In genomic region chr9:88738708-88739107, GRCh38 we compare ENCODE assay signal across 19 cellular contexts.
A peak's percentile ranks its signal among the peaks of the same experiment; 100 is the strongest.
DNase-seq lines count a peak whose midpoint lies in the region; ATAC-seq and TF ChIP-seq lines count a peak whose summit lies in the region.
"Had no signal": no experiment of that assay in that cellular context is flagged by ENCODE, and none has a peak within 500 bp of the region (broad histone marks: within the 10 kb centered on the region; RNA-seq: fewer than 3 reads in every experiment).

No MANE protein-coding gene starts in this region.

- no peaks in the 10 kb centered on the region for H3K36me3 ChIP-seq in IMR-90 (ENCODE audit: control insufficient read depth, insufficient read depth, low read length)
- no peaks in the 10 kb centered on the region for H3K36me3 ChIP-seq in esophagus muscularis mucosa
- H3K36me3 ChIP-seq: tibial artery had no signal

- no peak overlapping the region for H3K27ac ChIP-seq in IMR-90 (ENCODE audit: insufficient read depth, low read length)
- no peak overlapping the region for H3K27ac ChIP-seq in esophagus muscularis mucosa (replicated peaks in 1 of 4)
- H3K27ac ChIP-seq: epithelial cell of prostate, tibial artery had no signal

- H3K9me3 ChIP-seq in IMR-90 (ENCODE audit: control insufficient read depth, insufficient read depth, low read length) = peaks cover 2% of the 10 kb centered on the region; the same call in 1 of the 2 replicates
- H3K9me3 ChIP-seq in esophagus muscularis mucosa = no peaks in the 10 kb centered on the region
- H3K9me3 ChIP-seq: tibial artery had no signal

- DNase-seq in AG20443 (ENCODE audit: low spot score) = peak; percentile 73
- DNase-seq in IMR-90 = peak; percentile 71
- DNase-seq in esophagus muscularis mucosa (ENCODE audit: extremely low spot score) = peak; percentile 39
- no peak for DNase-seq in mesothelial cell of epicardium (ENCODE audit: low spot score in 2 of 2, unreplicated experiment in 2 of 2)
- DNase-seq in stimulated activated CD4-positive, alpha-beta T cell treated with anti-CD3 and anti-CD28 coated beads, Interleukin-4, amount 100 ng/mL, for 24 hours = no peak
- no peak for DNase-seq in NCI-H510A (lab: John Stamatoyannopoulos, UW)
- DNase-seq in GM13977 (ENCODE audit: low spot score) = no peak
- DNase-seq: activated CD4-positive, alpha-beta T cell treated with anti-CD3 and anti-CD28 coated beads, Interleukin-2, amount 50 U/mL, for 4 hours; activated effector memory CD4-positive, alpha-beta T cell treated with anti-CD3 and anti-CD28 coated beads, Interleukin-2, amount 50 U/mL, for 16 hours; activated naive CD8-positive, alpha-beta T cell treated with anti-CD3 and anti-CD28 coated beads, Interleukin-2, amount 50 U/mL, for 24 hours; NCI-H226; SHP77 treated with DMSO at 0.1 percent for 48 hours; stimulated activated CD4-positive, alpha-beta T cell treated with anti-CD3 and anti-CD28 coated beads, Interleukin-1b, Interleukin-23, amount 100 ng/mL, for 48 hours; stimulated activated naive B cell treated with anti-CD40 and anti-IgM and Interleukin-4, amounts not matched to agents 10 μg/mL and 1 μg/mL and 100 μg/mL, for 72 hours; tibial artery had no signal

- H2AK5ac ChIP-seq in IMR-90 (ENCODE audit: low read depth, low read length) = no peak overlapping the region

- no peak overlapping the region for H3K4me3 ChIP-seq in IMR-90 (ENCODE audit: insufficient read depth, low read depth, low read length)
- H3K4me3 ChIP-seq in esophagus muscularis mucosa = no peak overlapping the region
- H3K4me3 ChIP-seq: tibial artery had no signal

- H4K8ac ChIP-seq in IMR-90 (ENCODE audit: low read depth in 2 of 2, low read length in 2 of 2) = 0 out of 4 replicates have a peak overlapping the region, but pooled peaks of 1 of the 2 experiments have one; percentile 6

- H3K18ac ChIP-seq in IMR-90 (ENCODE audit: low read depth, low read length) = peak overlapping the region; percentile 66; the same call in 1 of the 2 replicates

- H3K14ac ChIP-seq in IMR-90 (replicated peaks; ENCODE audit: low read depth, low read length) = no peak overlapping the region

- H3K4me3 Mint-ChIP-seq in mesothelial cell of epicardium = no peak overlapping the region
- H3K4me3 Mint-ChIP-seq: activated naive CD8-positive, alpha-beta T cell treated with anti-CD3 and anti-CD28 coated beads, Interleukin-2, amount 50 U/mL, for 24 hours; B cell; stimulated activated naive B cell treated with anti-CD40 and anti-IgM and Interleukin-4, amounts not matched to agents 10 μg/mL and 1 μg/mL and 100 μg/mL, for 72 hours had no signal

- dilution Hi-C loops in IMR-90 (cut with HindIII; ENCODE audit: low sequenced_read_pairs, unreplicated experiment) = no loop called here

- H3K4ac ChIP-seq in IMR-90 (ENCODE audit: low read depth, low read length) = no peak overlapping the region

- TF ChIP-seq POLR2A in IMR-90 (IDR thresholded peaks at IDR 0.05; ENCODE audit: low read depth, low read length) (no peak), esophagus muscularis mucosa (IDR thresholded peaks at IDR 0.05; ENCODE audit: low read depth) (no peak)

- BruUV-seq in IMR-90 (replicated peaks; lab: Mats Ljungman, UMichigan) = no TSS peak

- in situ Hi-C loops in IMR-90 (cut with MboI; ENCODE audit: low sequenced_read_pairs) (no loop called here), GM13977 (cut with MboI; ENCODE audit: low pct_unique_long_range_greater_than_20kb, low sequenced_read_pairs, unreplicated experiment) (no loop called here)

- no peaks in the 10 kb centered on the region for H3K36me3 Mint-ChIP-seq in mesothelial cell of epicardium
- H3K36me3 Mint-ChIP-seq: stimulated activated naive B cell treated with anti-CD40 and anti-IgM and Interleukin-4, amounts not matched to agents 10 μg/mL and 1 μg/mL and 100 μg/mL, for 72 hours had no signal

- H3K9me3 Mint-ChIP-seq in mesothelial cell of epicardium = peaks cover 3% of the 10 kb centered on the region
- H3K9me3 Mint-ChIP-seq: activated naive CD8-positive, alpha-beta T cell treated with anti-CD3 and anti-CD28 coated beads, Interleukin-2, amount 50 U/mL, for 24 hours; stimulated activated naive B cell treated with anti-CD40 and anti-IgM and Interleukin-4, amounts not matched to agents 10 μg/mL and 1 μg/mL and 100 μg/mL, for 72 hours had no signal

- no peak for TF ChIP-seq RAD21 in IMR-90 (IDR thresholded peaks at IDR 0.05; ENCODE audit: low read length)

- WGBS in IMR-90 (ENCODE audit: extremely low coverage in 2 of 2, insufficient read length in 1 of 2), 2 experiments = no CpG with 5 or more reads among the region's 3 CpGs
- WGBS in esophagus muscularis mucosa = 79% methylated on average over 3 of the region's 3 CpGs

- H3K4me1 ChIP-seq in IMR-90 (ENCODE audit: control insufficient read depth, insufficient read depth, low read length) = peaks cover 13% of the 10 kb centered on the region
- peaks cover 10 to 26% (median 24%) of the 10 kb centered on the region in 4 donors for H3K4me1 ChIP-seq in esophagus muscularis mucosa

- H2BK20ac ChIP-seq in IMR-90 (ENCODE audit: low read depth, low read length) = no peak overlapping the region

- TF ChIP-seq EP300 in esophagus muscularis mucosa (IDR thresholded peaks at IDR 0.05) = no peak

- peak overlapping the region; percentile 37 for H3K27ac Mint-ChIP-seq in mesothelial cell of epicardium
- H3K27ac Mint-ChIP-seq: activated naive CD8-positive, alpha-beta T cell treated with anti-CD3 and anti-CD28 coated beads, Interleukin-2, amount 50 U/mL, for 24 hours; B cell; stimulated activated naive B cell treated with anti-CD40 and anti-IgM and Interleukin-4, amounts not matched to agents 10 μg/mL and 1 μg/mL and 100 μg/mL, for 72 hours had no signal

- peak overlapping the region; percentile 8 for H2BK120ac ChIP-seq in IMR-90 (ENCODE audit: low read depth, low read length)

- H3K79me1 ChIP-seq in IMR-90 (ENCODE audit: low read depth in 1 of 2, low read length in 2 of 2) = no peaks in the 10 kb centered on the region

- no peak overlapping the region for H3K9ac ChIP-seq in IMR-90 (ENCODE audit: low read depth, low read length)

- H3K4me1 Mint-ChIP-seq in mesothelial cell of epicardium = peaks cover 33% of the 10 kb centered on the region
- H3K4me1 Mint-ChIP-seq: activated naive CD8-positive, alpha-beta T cell treated with anti-CD3 and anti-CD28 coated beads, Interleukin-2, amount 50 U/mL, for 24 hours; B cell; stimulated activated naive B cell treated with anti-CD40 and anti-IgM and Interleukin-4, amounts not matched to agents 10 μg/mL and 1 μg/mL and 100 μg/mL, for 72 hours had no signal

- H3K56ac ChIP-seq in IMR-90 (ENCODE audit: extremely low read depth, insufficient read depth, low read length) = no peak overlapping the region

- H4K5ac ChIP-seq in IMR-90 (ENCODE audit: low read depth, low read length) = peak overlapping the region; percentile 61; the same call in 1 of the 2 replicates

- peak overlapping the region; percentile 93; the same call in 2 of the 3 replicates for H2BK15ac ChIP-seq in IMR-90 (ENCODE audit: low read depth, low read length)

- CTCF ChIA-PET in IMR-90 (lab: Yijun Ruan, JAX) = no interaction called here

- intact Hi-C loops in IMR-90 (cut with micrococcal nuclease) (no loop called here), esophagus muscularis mucosa (cut with DNase I) (loop anchor here (10.0 kb wide), 1 partner anchor 144 kb away; no protein-coding TSS in a partner anchor)

- TF ChIP-seq CTCF in IMR-90 (conservative IDR thresholded peaks at IDR 0.05; ENCODE audit: low read depth, low read length) (no peak), esophagus muscularis mucosa (IDR thresholded peaks at IDR 0.05) (no peak), mesothelial cell of epicardium (IDR thresholded peaks at IDR 0.05; ENCODE audit: unreplicated experiment) (no peak), GM13977 (IDR thresholded peaks at IDR 0.05; ENCODE audit: extremely low read depth, insufficient read depth, missing control alignments) (no peak)

- H3K27me3 ChIP-seq in IMR-90 (ENCODE audit: control insufficient read depth, insufficient read depth, low read length) = no peaks in the 10 kb centered on the region
- no peaks in the 10 kb centered on the region for H3K27me3 ChIP-seq in esophagus muscularis mucosa
- H3K27me3 ChIP-seq: tibial artery had no signal

- H3K4me2 ChIP-seq in IMR-90 (ENCODE audit: low read depth, low read length) = no peak overlapping the region

- H2AFZ ChIP-seq in IMR-90 (replicated peaks; ENCODE audit: low read length, poor library complexity) = no peak overlapping the region

- H3K23ac ChIP-seq in IMR-90 (ENCODE audit: low read depth, low read length) = no peak overlapping the region

- H4K20me1 ChIP-seq in IMR-90 (ENCODE audit: insufficient read depth, low read length) = no peaks in the 10 kb centered on the region

- no peak overlapping the region for H2AK9ac ChIP-seq in IMR-90 (replicated peaks; ENCODE audit: low read depth, low read length, poor library complexity)

- no peak overlapping the region; the same call in 1 of the 2 replicates for H4K91ac ChIP-seq in IMR-90 (ENCODE audit: insufficient read depth, low read depth, low read length)

- H2BK5ac ChIP-seq in IMR-90 (ENCODE audit: low read depth, low read length, poor library complexity, severe bottlenecking) = no peak overlapping the region

- H3K27me3 Mint-ChIP-seq in mesothelial cell of epicardium (ENCODE audit: low read depth) = no peaks in the 10 kb centered on the region

- ATAC-seq in IMR-90 (ENCODE audit: low read depth) (no peak), GM18867 (IDR thresholded peaks at IDR 0.05; ENCODE audit: unreplicated experiment) (no peak)
- ATAC-seq: activated naive CD8-positive, alpha-beta T cell treated with anti-CD3 and anti-CD28 coated beads, Interleukin-2, amount 50 U/mL, for 24 hours; left lobe of liver; stimulated activated naive B cell treated with anti-CD40 and anti-IgM and Interleukin-4, amounts not matched to agents 10 μg/mL and 1 μg/mL and 100 μg/mL, for 72 hours had no signal

- POLR2A ChIA-PET in IMR-90 (lab: Charles Lee; ENCODE audit: unreplicated experiment) = no interaction called here

- H3K9me1 ChIP-seq in IMR-90 (ENCODE audit: insufficient read depth, low read length) = peaks cover 5% of the 10 kb centered on the region

TF ChIP-seq in IMR-90, 13 proteins besides CTCF, POLR2A, EP300 and RAD21:
- TF ChIP-seq BHLHE40 (IDR thresholded peaks at IDR 0.05; ENCODE audit: low read depth, low read length) = no peak
- no peak for TF ChIP-seq SMC3 (IDR thresholded peaks at IDR 0.05; ENCODE audit: low read depth, low read length)
- no peak for TF ChIP-seq CEBPB (IDR thresholded peaks at IDR 0.05; ENCODE audit: low read depth, low read length)
- no peak for TF ChIP-seq RFX5 (IDR thresholded peaks at IDR 0.05; ENCODE audit: low read depth, low read length)
- TF ChIP-seq FOS (IDR thresholded peaks at IDR 0.05; ENCODE audit: low read depth, low read length) = no peak
- no peak for TF ChIP-seq MAFK (IDR thresholded peaks at IDR 0.05; ENCODE audit: low read depth, low read length)

Comparison
In these comparisons a context has a peak if more than half of its experiments do, and no peak if none do; other contexts are left out.
1. DNase-seq: peak in AG20443 (single experiment), IMR-90 (single experiment) and esophagus muscularis mucosa (single experiment); none in mesothelial cell of epicardium (0 of 2), stimulated activated CD4-positive, alpha-beta T cell treated with anti-CD3 and anti-CD28 coated beads, Interleukin-4, amount 100 ng/mL, for 24 hours (single experiment), NCI-H510A (single experiment) and GM13977 (single experiment).